Comparison of ENCODE assay signal across 14 cellular contexts in genomic region chr17:78875331-78875730, GRCh38. TPM values are rescaled to one million over a fixed set of nuclear protein-coding genes. Genes with fewer than 3 reads are reported as not detected.
DNase-seq lines count a peak whose midpoint lies in the region; ATAC-seq, FAIRE-seq and TF ChIP-seq lines count a peak whose summit lies in the region.
"Had no signal": no experiment of that assay in that cellular context is flagged by ENCODE, and none has a peak within 500 bp of the region (broad histone marks: within the 10 kb centered on the region; RNA-seq: fewer than 3 reads in every experiment).

No MANE protein-coding gene starts in this region.

- H3K4me2 ChIP-seq in astrocyte (ENCODE audit: low read length): peak overlapping the region; percentile 71

- no peak for TF ChIP-seq POLR2A in testis (IDR thresholded peaks at IDR 0.05)

- H3K4me1 ChIP-seq in astrocyte (ENCODE audit: insufficient read depth, low read length) (peaks cover 41% of the 10 kb centered on the region), testis (peaks cover 48% of the 10 kb centered on the region)
- H3K4me1 ChIP-seq in naive thymus-derived CD4-positive, alpha-beta T cell (ENCODE audit: control insufficient read depth in 2 of 2, insufficient read depth in 2 of 2, low read length in 2 of 2): peaks cover 0 to 9% of the 10 kb centered on the region in 2 donors

- no peak for DNase-seq in HL-60 (ENCODE audit: low read depth in 1 of 2, low spot score in 1 of 2)
- DNase-seq in astrocyte (ENCODE audit: low read depth): no peak
- DNase-seq in naive thymus-derived CD4-positive, alpha-beta T cell: no peak
- no peak for DNase-seq in testis
- no peak for DNase-seq in T-helper 1 cell
- DNase-seq in immature natural killer cell: no peak
- DNase-seq: activated T-cell treated with anti-CD3 and anti-CD28 coated beads, Interleukin-2, amount 50 U/mL, for 1 hour; CD8-positive, alpha-beta T cell; effector CD8-positive, alpha-beta T cell; left colon; NCI-H2029; occipital lobe had no signal

- no peaks in the 10 kb centered on the region for H3K9me3 ChIP-seq in astrocyte (ENCODE audit: insufficient read depth, low read depth, low read length)
- no peaks in the 10 kb centered on the region for H3K9me3 ChIP-seq in naive thymus-derived CD4-positive, alpha-beta T cell (ENCODE audit: control insufficient read depth in 2 of 3, low read length in 3 of 3)
- no peaks in the 10 kb centered on the region for H3K9me3 ChIP-seq in testis

- no peaks in the 10 kb centered on the region for H3K9me3 Mint-ChIP-seq in astrocyte (ENCODE audit: unreplicated experiment)
- no peaks in the 10 kb centered on the region for H3K9me3 Mint-ChIP-seq in naive thymus-derived CD4-positive, alpha-beta T cell
- no peaks in the 10 kb centered on the region for H3K9me3 Mint-ChIP-seq in immature natural killer cell
- H3K9me3 Mint-ChIP-seq: CD8-positive, alpha-beta T cell had no signal

- no peaks in the 10 kb centered on the region for H3K27me3 Mint-ChIP-seq in astrocyte (ENCODE audit: low read depth, unreplicated experiment)
- peaks cover 0 to 23% (median 0%) of the 10 kb centered on the region in 5 donors for H3K27me3 Mint-ChIP-seq in naive thymus-derived CD4-positive, alpha-beta T cell
- peaks cover 0 to 15% (median 4%) of the 10 kb centered on the region in 3 donors for H3K27me3 Mint-ChIP-seq in immature natural killer cell (ENCODE audit: low read depth in 3 of 3)

- peak overlapping the region; percentile 65 for H3K9ac ChIP-seq in astrocyte (ENCODE audit: low read length)

- H3K36me3 ChIP-seq in astrocyte (ENCODE audit: insufficient read depth, low read length) (peaks cover 16% of the 10 kb centered on the region), testis (ENCODE audit: low read depth, missing control alignments) (no peaks in the 10 kb centered on the region)
- no peaks in the 10 kb centered on the region for H3K36me3 ChIP-seq in naive thymus-derived CD4-positive, alpha-beta T cell (ENCODE audit: control insufficient read depth in 2 of 3, insufficient read depth in 3 of 3, low read length in 3 of 3)

- CTCF ChIA-PET in naive thymus-derived CD4-positive, alpha-beta T cell (lab: Charles Lee): no interaction called here

- POLR2A ChIA-PET in naive thymus-derived CD4-positive, alpha-beta T cell (lab: Charles Lee): interaction anchor here (0.8 kb wide), 1 partner anchor 723 kb away, joined by 3 read pairs; no protein-coding TSS in a partner anchor

- H3K27me3 ChIP-seq in HL-60 (ENCODE audit: insufficient read depth, poor library complexity, severe bottlenecking) (no peaks in the 10 kb centered on the region), astrocyte (ENCODE audit: insufficient read depth, low read length) (no peaks in the 10 kb centered on the region), testis (no peaks in the 10 kb centered on the region)
- no peaks in the 10 kb centered on the region for H3K27me3 ChIP-seq in naive thymus-derived CD4-positive, alpha-beta T cell (ENCODE audit: control insufficient read depth in 2 of 2, insufficient read depth in 2 of 2, low read length in 2 of 2)

- H3K27ac Mint-ChIP-seq in astrocyte (ENCODE audit: unreplicated experiment): peak overlapping the region; percentile 83
- H3K27ac Mint-ChIP-seq in naive thymus-derived CD4-positive, alpha-beta T cell: peak overlapping the region in 1 of 9 donors; percentile 65
- H3K27ac Mint-ChIP-seq in immature natural killer cell: no peak overlapping the region

- WGBS in testis, 2 donors: 48 to 93% methylated on average over 2 of the region's 2 CpGs

- no peak for TF ChIP-seq CTCF in HL-60 (IDR thresholded peaks at IDR 0.05; ENCODE audit: insufficient read depth, low read length)
- no peak for TF ChIP-seq CTCF in astrocyte (IDR thresholded peaks at IDR 0.05; ENCODE audit: insufficient read depth, low read depth, low read length)
- TF ChIP-seq CTCF in testis (IDR thresholded peaks at IDR 0.05): no peak

- FAIRE-seq in astrocyte (lab: Jason Lieb, UNC): no peak

- no peak overlapping the region for H2AFZ ChIP-seq in astrocyte (ENCODE audit: low read depth, low read length)

- H3K36me3 Mint-ChIP-seq in astrocyte (ENCODE audit: low read depth, unreplicated experiment) (peaks cover 28% of the 10 kb centered on the region), immature natural killer cell (peaks cover 0 to 3% (median 0%) of the 10 kb centered on the region in 3 donors)
- H3K36me3 Mint-ChIP-seq in naive thymus-derived CD4-positive, alpha-beta T cell: peaks cover 0 to 3% (median 0%) of the 10 kb centered on the region in 5 donors

- intact Hi-C loops in naive thymus-derived CD4-positive, alpha-beta T cell (cut with micrococcal nuclease): no loop called here
- intact Hi-C loops in testis (cut with DNase I; ENCODE audit: low total_unique reads): no loop called here

- H4K20me1 ChIP-seq in astrocyte (ENCODE audit: insufficient read depth, low read length): peaks cover 35% of the 10 kb centered on the region

- peak; percentile 2 for ATAC-seq in naive thymus-derived CD4-positive, alpha-beta T cell
- no peak for ATAC-seq in GM21526 (IDR thresholded peaks at IDR 0.05; ENCODE audit: low FRiP score, unreplicated experiment)
- ATAC-seq: activated CD4-positive, CD25-positive, alpha-beta regulatory T cell treated with anti-CD3 and anti-CD28 coated beads, Interleukin-2, amount 50 U/mL, for 24 hours; CD8-positive, alpha-beta T cell; left colon had no signal

- H3K27ac ChIP-seq in HL-60 (replicated peaks) (peak overlapping the region; percentile 52), astrocyte (ENCODE audit: low read depth, low read length) (peak overlapping the region; percentile 44), testis (peak overlapping the region; percentile 48 to 80)
- H3K27ac ChIP-seq in naive thymus-derived CD4-positive, alpha-beta T cell (ENCODE audit: low read depth, low read length): no peak overlapping the region

- H3K4me3 Mint-ChIP-seq in astrocyte (ENCODE audit: unreplicated experiment): no peak overlapping the region
- H3K4me3 Mint-ChIP-seq in naive thymus-derived CD4-positive, alpha-beta T cell: no peak overlapping the region
- H3K4me3 Mint-ChIP-seq in immature natural killer cell: no peak overlapping the region
- H3K4me3 Mint-ChIP-seq: CD8-positive, alpha-beta T cell had no signal

- H3K4me1 Mint-ChIP-seq in astrocyte (ENCODE audit: low read depth, unreplicated experiment) (peaks cover 23% of the 10 kb centered on the region), immature natural killer cell (peaks cover 8 to 16% of the 10 kb centered on the region in 2 donors)
- peaks cover 15 to 27% (median 23%) of the 10 kb centered on the region in 7 donors for H3K4me1 Mint-ChIP-seq in naive thymus-derived CD4-positive, alpha-beta T cell

- peaks cover 54% of the 10 kb centered on the region for H3K79me2 ChIP-seq in astrocyte (ENCODE audit: insufficient read depth, low read length)

- no peak overlapping the region for H3K4me3 ChIP-seq in HL-60 (replicated peaks; ENCODE audit: insufficient read depth, low read length)
- H3K4me3 ChIP-seq in astrocyte (ENCODE audit: insufficient read depth, low read depth, low read length): no peak overlapping the region
- H3K4me3 ChIP-seq in naive thymus-derived CD4-positive, alpha-beta T cell (ENCODE audit: low read length): no peak overlapping the region
- no peak overlapping the region for H3K4me3 ChIP-seq in testis

RNA-seq across cellular contexts. Expression of gene CEP295NL, which starts 27.7 kb away (rescaled TPM):
- 1.3 and 1.6 TPM in 2 replicates for total RNA-seq in astrocyte
- total RNA-seq in naive thymus-derived CD4-positive, alpha-beta T cell: 10 to 100 TPM in 1 of 5 experiments, 1 to 10 TPM in 1, under 1 TPM in 2, not detected in 1; 0.19 to 14.1 (median 1.8) TPM
- not detected for polyA plus RNA-seq in naive thymus-derived CD4-positive, alpha-beta T cell
- 10 to 100 TPM; 32.3 to 77.1 TPM for total RNA-seq in testis
- polyA plus RNA-seq in testis (ENCODE audit: insufficient read depth, low read depth, low replicate concordance): 100 TPM
- not detected for polyA plus RNA-seq in immature natural killer cell

RNA-seq across cellular contexts. Expression of gene USP36, which starts 34.7 kb away (rescaled TPM):
- total RNA-seq in astrocyte (48.1 and 51.0 TPM in 2 replicates), testis (10 to 100 TPM; 77.5 to 79.8 TPM)
- 100 to 1,000 TPM; 107 to 414 (median 154) TPM for total RNA-seq in naive thymus-derived CD4-positive, alpha-beta T cell
- 10 to 100 TPM; 37.4 to 46.9 TPM for polyA plus RNA-seq in naive thymus-derived CD4-positive, alpha-beta T cell
- polyA plus RNA-seq in testis (ENCODE audit: insufficient read depth, low read depth, low replicate concordance) (32.8 TPM), immature natural killer cell (10 to 100 TPM in 2 of 3 donors, 1 to 10 TPM in 1; 9.6 to 31.7 (median 22.7) TPM)

RNA-seq across cellular contexts. Expression of gene TIMP2, which starts 49.9 kb away (rescaled TPM):
- 184 and 187 TPM in 2 replicates for total RNA-seq in astrocyte
- total RNA-seq in naive thymus-derived CD4-positive, alpha-beta T cell: 10 to 100 TPM in 1 of 5 experiments, 1 to 10 TPM in 4; 1.2 to 46.1 (median 5.8) TPM
- under 1 TPM; 0.23 to 0.31 TPM for polyA plus RNA-seq in naive thymus-derived CD4-positive, alpha-beta T cell
- total RNA-seq in testis: 100 to 1,000 TPM; 262 to 482 TPM
- polyA plus RNA-seq in testis (ENCODE audit: insufficient read depth, low read depth, low replicate concordance): 465 TPM
- polyA plus RNA-seq in immature natural killer cell: under 1 TPM; 0.07 to 0.26 (median 0.16) TPM
